ENCODE assay signal across 9 cellular contexts in the genomic region with DNA sequence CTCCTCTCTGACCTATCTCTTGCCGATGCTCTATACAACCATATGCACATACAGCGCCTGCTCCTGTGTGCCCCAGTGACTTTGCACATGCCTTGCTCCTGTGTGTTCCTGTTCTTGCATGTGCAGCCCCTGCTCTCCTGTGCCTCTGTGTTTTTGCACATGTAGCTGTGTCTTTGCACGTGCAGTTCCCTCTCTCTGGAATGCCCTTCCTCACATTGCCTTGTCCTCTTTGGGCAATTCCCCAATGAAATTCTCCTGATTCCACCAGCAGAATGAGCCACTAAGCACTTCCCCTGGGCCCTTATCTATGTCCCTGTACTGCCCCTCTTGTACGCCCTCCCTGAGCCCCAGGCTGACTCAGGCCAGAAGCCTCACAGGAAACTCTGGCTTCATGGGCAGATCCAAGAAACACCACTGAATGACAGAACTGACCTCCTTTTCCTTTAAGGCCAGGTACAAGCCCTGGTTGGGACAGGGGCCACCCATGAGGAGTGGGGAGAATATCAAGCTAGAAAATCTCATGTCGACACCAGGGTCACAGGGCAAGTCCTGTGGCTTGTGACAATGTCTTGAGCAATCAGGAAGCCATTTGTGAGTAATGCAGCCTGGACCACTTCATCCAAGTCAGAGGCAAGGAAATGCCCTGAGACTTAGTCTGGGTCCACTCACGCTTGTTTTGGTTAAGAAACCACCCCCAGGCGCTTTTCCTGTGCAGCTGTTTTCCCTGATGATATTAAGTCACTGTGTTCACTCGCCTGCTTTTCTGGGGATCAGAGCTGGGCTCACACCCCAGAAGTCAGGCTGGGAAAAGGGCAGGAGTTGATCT. TPM values are rescaled to one million over a fixed set of nuclear protein-coding genes. Genes with fewer than 3 reads are reported as not detected.
DNase-seq lines count a peak whose midpoint lies in the region; ATAC-seq and TF ChIP-seq lines count a peak whose summit lies in the region.
"Had no signal": no experiment of that assay in that cellular context is flagged by ENCODE, and none has a peak within 500 bp of the region (broad histone marks: within the 10 kb centered on the region; RNA-seq: fewer than 3 reads in every experiment).

No MANE protein-coding gene starts in this region.

- peak; percentile 89 for DNase-seq in CD14-positive monocyte (ENCODE audit: low spot score)
- DNase-seq in OCI-M1 (lab: John Stamatoyannopoulos, UW): peak; percentile 60
- DNase-seq in epithelial cell of esophagus (ENCODE audit: low read depth): peak; percentile 95
- no peak for DNase-seq in neural progenitor cell (ENCODE audit: low spot score)
- DNase-seq in HT-29 (ENCODE audit: low spot score): no peak
- DNase-seq in activated T-cell treated with anti-CD3 and anti-CD28 coated beads, Interleukin-2, amount 50 U/mL, for 48 hours: no peak
- no peak for DNase-seq in activated T-cell treated with anti-CD3 and anti-CD28 coated beads, Interleukin-2, amount 50 U/mL, for 4 hours
- DNase-seq: activated CD4-positive, alpha-beta T cell treated with anti-CD3 and anti-CD28 coated beads for 1 hour had no signal

- H3K4me2 ChIP-seq in neural progenitor cell: no peak overlapping the region

- H3K9me3 Mint-ChIP-seq in CD14-positive monocyte: peaks cover 0 to 3% (median 0%) of the 10 kb centered on the region in 7 donors
- no peaks in the 10 kb centered on the region for H3K9me3 Mint-ChIP-seq in neural progenitor cell
- no peaks in the 10 kb centered on the region for H3K9me3 Mint-ChIP-seq in activated T-cell treated with anti-CD3 and anti-CD28 coated beads, Interleukin-2, amount 50 U/mL, for 4 hours

- H3K79me2 ChIP-seq in neural progenitor cell (ENCODE audit: low read depth): no peaks in the 10 kb centered on the region

- H3K9ac ChIP-seq in neural progenitor cell: no peak overlapping the region

- H3K36me3 Mint-ChIP-seq in CD14-positive monocyte: peaks cover 0 to 3% of the 10 kb centered on the region in 2 donors
- H3K36me3 Mint-ChIP-seq in neural progenitor cell: no peaks in the 10 kb centered on the region
- no peaks in the 10 kb centered on the region for H3K36me3 Mint-ChIP-seq in activated T-cell treated with anti-CD3 and anti-CD28 coated beads, Interleukin-2, amount 50 U/mL, for 4 hours (ENCODE audit: insufficient read depth)

- H3K4me1 Mint-ChIP-seq in CD14-positive monocyte (peaks cover 51% of the 10 kb centered on the region), neural progenitor cell (no peaks in the 10 kb centered on the region)
- peaks cover 4% of the 10 kb centered on the region for H3K4me1 Mint-ChIP-seq in activated T-cell treated with anti-CD3 and anti-CD28 coated beads, Interleukin-2, amount 50 U/mL, for 4 hours (ENCODE audit: low read depth)

- H3K4me1 ChIP-seq in neural progenitor cell: peaks cover 17% of the 10 kb centered on the region

- no peak overlapping the region for H3K4me3 ChIP-seq in epithelial cell of esophagus (ENCODE audit: low read length)
- H3K4me3 ChIP-seq in neural progenitor cell: no peak overlapping the region

- H3K4me3 Mint-ChIP-seq in CD14-positive monocyte (peak overlapping the region; percentile 10 to 77), neural progenitor cell (no peak overlapping the region)
- no peak overlapping the region for H3K4me3 Mint-ChIP-seq in activated T-cell treated with anti-CD3 and anti-CD28 coated beads, Interleukin-2, amount 50 U/mL, for 4 hours

- H3K27me3 ChIP-seq in neural progenitor cell: peaks cover 29% of the 10 kb centered on the region

- H3F3A ChIP-seq in neural progenitor cell (ENCODE audit: low read depth): no peaks in the 10 kb centered on the region

- peak overlapping the region; percentile 93 to 98 (median 96) for H3K27ac Mint-ChIP-seq in CD14-positive monocyte
- H3K27ac Mint-ChIP-seq in neural progenitor cell: peak overlapping the region; percentile 87

- no peaks in the 10 kb centered on the region for H3K36me3 ChIP-seq in neural progenitor cell

- H3K9me3 ChIP-seq in neural progenitor cell (ENCODE audit: low read depth): no peaks in the 10 kb centered on the region

- H2AFZ ChIP-seq in neural progenitor cell (replicated peaks): no peak overlapping the region

- TF ChIP-seq CTCF in CD14-positive monocyte (IDR thresholded peaks at IDR 0.05) (no peak), epithelial cell of esophagus (IDR thresholded peaks at IDR 0.05; ENCODE audit: insufficient read depth, low read depth, low read length, missing control alignments) (no peak), neural progenitor cell (IDR thresholded peaks at IDR 0.05) (no peak)

- no peaks in the 10 kb centered on the region for H4K20me1 ChIP-seq in neural progenitor cell (ENCODE audit: low read depth)

- H3K27me3 Mint-ChIP-seq in CD14-positive monocyte (ENCODE audit: low read depth in 3 of 3) (peaks cover 4 to 19% (median 9%) of the 10 kb centered on the region in 3 donors), neural progenitor cell (ENCODE audit: insufficient read depth, low read depth) (peaks cover 11% of the 10 kb centered on the region)
- peaks cover 39% of the 10 kb centered on the region for H3K27me3 Mint-ChIP-seq in activated T-cell treated with anti-CD3 and anti-CD28 coated beads, Interleukin-2, amount 50 U/mL, for 4 hours (ENCODE audit: low read depth)

- ATAC-seq in HG03469 (IDR thresholded peaks at IDR 0.05; ENCODE audit: unreplicated experiment): no peak
- ATAC-seq in activated T-cell treated with anti-CD3 and anti-CD28 coated beads, Interleukin-2, amount 50 U/mL, for 4 hours: no peak

- no peak overlapping the region for H3K27ac ChIP-seq in neural progenitor cell

- intact Hi-C loops in CD14-positive monocyte (cut with micrococcal nuclease): loop anchor here (2.0 to 10.0 kb wide), 4 partner anchors 18 to 54 kb away; no protein-coding TSS in a partner anchor

RNA-seq across cellular contexts. Expression of a gene that starts 1.9 kb away (rescaled TPM):
- 1 to 10 TPM; 1.5 to 1.9 TPM for polyA plus RNA-seq in CD14-positive monocyte
- total RNA-seq in neural progenitor cell (ENCODE audit: low replicate concordance): 1.7 and 5.1 TPM in 2 replicates
- 0.10 and 0.39 TPM in 2 replicates for total RNA-seq in HT-29 (2014; rRNA removed; shearing (Covaris generic))
- total RNA-seq in activated T-cell treated with anti-CD3 and anti-CD28 coated beads, Interleukin-2, amount 50 U/mL, for 4 hours: under 1 TPM; 0.08 to 0.63 (median 0.13) TPM

Comparison
In these comparisons a context has a peak if more than half of its experiments do, and no peak if none do; other contexts are left out.
1. DNase-seq: peak in CD14-positive monocyte (single experiment), OCI-M1 (single experiment) and epithelial cell of esophagus (single experiment); none in neural progenitor cell (single experiment), HT-29 (single experiment), activated T-cell treated with anti-CD3 and anti-CD28 coated beads, Interleukin-2, amount 50 U/mL, for 48 hours (0 of 2) and activated T-cell treated with anti-CD3 and anti-CD28 coated beads, Interleukin-2, amount 50 U/mL, for 4 hours (single experiment).
2. H3K4me3 Mint-ChIP-seq: peak in CD14-positive monocyte (2 of 2); none in neural progenitor cell (single experiment) and activated T-cell treated with anti-CD3 and anti-CD28 coated beads, Interleukin-2, amount 50 U/mL, for 4 hours (single experiment).